In the genomic region with DNA sequence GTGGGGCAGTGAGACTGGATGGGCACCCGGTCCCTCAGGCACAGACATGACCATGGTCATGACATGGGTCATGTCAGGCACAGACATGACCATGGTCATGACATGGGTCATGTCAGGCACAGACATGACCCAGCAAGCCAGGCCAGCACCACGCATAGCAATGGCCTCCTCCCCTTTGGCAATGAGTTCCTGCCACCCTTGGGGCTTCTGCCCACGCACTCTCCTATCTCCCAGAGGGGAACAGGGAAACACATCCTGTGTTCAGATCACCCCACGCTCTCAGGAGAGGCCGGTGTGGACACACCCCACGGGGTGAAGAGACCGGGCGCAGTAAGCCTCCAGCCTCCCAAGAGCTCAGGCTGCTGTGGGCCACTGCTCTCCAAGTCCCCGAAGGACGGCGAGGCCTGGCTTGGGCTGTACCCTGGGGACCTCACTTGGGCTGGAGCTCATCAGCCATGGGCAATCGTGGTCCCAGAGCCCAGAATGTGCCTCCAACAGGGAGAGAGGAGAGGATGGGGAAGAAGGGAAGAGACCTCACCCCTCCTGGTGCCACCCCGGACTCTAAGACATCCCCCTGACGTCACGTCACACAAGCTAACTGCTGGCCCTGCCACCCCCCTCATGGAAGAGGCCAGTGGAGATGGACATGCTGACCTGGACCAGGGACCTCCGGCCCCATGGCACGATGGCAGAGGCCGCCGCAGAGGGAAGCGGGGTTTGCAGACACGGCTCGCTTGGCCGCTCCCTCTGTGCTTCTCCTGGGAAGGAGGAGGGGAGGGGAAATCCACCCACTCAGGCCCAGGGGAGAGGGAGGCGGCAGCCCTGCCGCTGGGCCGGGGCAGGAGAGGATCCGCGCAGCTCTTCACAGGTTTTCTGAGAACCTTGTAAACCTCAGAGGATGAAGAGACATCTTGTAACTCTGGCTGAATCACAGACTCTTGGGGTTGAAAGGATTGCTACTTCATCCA, we compare ENCODE assay signal across 9 cellular contexts.
A peak's percentile ranks its signal among the peaks of the same experiment; 100 is the strongest.
DNase-seq lines count a peak whose midpoint lies in the region; ATAC-seq and TF ChIP-seq lines count a peak whose summit lies in the region.
"Had no signal": no experiment of that assay in that cellular context is flagged by ENCODE, and none has a peak within 500 bp of the region (broad histone marks: within the 10 kb centered on the region; RNA-seq: fewer than 3 reads in every experiment).

No MANE protein-coding gene starts in this region.

- H3K9me3 Mint-ChIP-seq in HFFc6 (no peaks in the 10 kb centered on the region), chondrocyte (ENCODE audit: low read depth) (no peaks in the 10 kb centered on the region)

- no TSS peak for BruUV-seq in Panc1 (replicated peaks; lab: Mats Ljungman, UMichigan)

- H3K4me1 Mint-ChIP-seq in HFFc6 (ENCODE audit: low read depth) = peaks cover 4% of the 10 kb centered on the region; the same call in 1 of the 2 replicates
- H3K4me1 Mint-ChIP-seq in chondrocyte (ENCODE audit: low read depth) = peaks cover 8% of the 10 kb centered on the region

- ATAC-seq in GM18502 (IDR thresholded peaks at IDR 0.05; ENCODE audit: poor library complexity, unreplicated experiment) (peak; percentile 23), Panc1 (peak; percentile 10)

- H3K4me3 Mint-ChIP-seq in HFFc6 (no peak overlapping the region), chondrocyte (ENCODE audit: unreplicated experiment) (no peak overlapping the region)

- H3K36me3 Mint-ChIP-seq in HFFc6 (ENCODE audit: low read depth) = peaks cover 2% of the 10 kb centered on the region
- H3K36me3 Mint-ChIP-seq in chondrocyte (ENCODE audit: low read depth) = peaks cover 2% of the 10 kb centered on the region

- no peaks in the 10 kb centered on the region for H3K4me1 ChIP-seq in Panc1 (ENCODE audit: control insufficient read depth, insufficient read depth, low read length)
- H3K4me1 ChIP-seq in suprapubic skin = peaks cover 18% of the 10 kb centered on the region

- no peak overlapping the region for H3K27ac ChIP-seq in Panc1 (ENCODE audit: low read length)
- peak overlapping the region; percentile 20 for H3K27ac ChIP-seq in suprapubic skin
- no peak overlapping the region for H3K27ac ChIP-seq in WERI-Rb-1

- CTCF ChIA-PET in Panc1 (lab: Charles Lee) = no interaction called here

- DNase-seq in HFFc6 = no peak
- no peak for DNase-seq in Panc1 (ENCODE audit: low read depth, low spot score)
- peak; percentile 86 for DNase-seq in chondrocyte (ENCODE audit: low spot score)
- no peak for DNase-seq in suprapubic skin (ENCODE audit: low spot score in 2 of 2)
- no peak for DNase-seq in hippocampal formation (lab: John Stamatoyannopoulos, UW)
- DNase-seq in WERI-Rb-1 = no peak
- DNase-seq in hypothalamus (lab: John Stamatoyannopoulos, UW) = no peak

- no peak for TF ChIP-seq POLR2A in suprapubic skin (IDR thresholded peaks at IDR 0.05)

- H3K4me3 ChIP-seq in Panc1 (ENCODE audit: low read depth in 2 of 2, low read length in 2 of 2) = no peak overlapping the region
- peak overlapping the region; percentile 32 for H3K4me3 ChIP-seq in suprapubic skin
- no peak overlapping the region for H3K4me3 ChIP-seq in WERI-Rb-1 (ENCODE audit: low read depth, low read length)

- POLR2A ChIA-PET in Panc1 (lab: Charles Lee) = interaction anchor here (0.6 kb wide), 1 partner anchor 172 kb away, joined by 4 read pairs; no protein-coding TSS in a partner anchor

- H3K27me3 ChIP-seq in Panc1 (ENCODE audit: control insufficient read depth, insufficient read depth, low read length) = no peaks in the 10 kb centered on the region
- no peaks in the 10 kb centered on the region for H3K27me3 ChIP-seq in suprapubic skin
- no peaks in the 10 kb centered on the region for H3K27me3 ChIP-seq in WERI-Rb-1 (ENCODE audit: insufficient read depth, low read depth, severe bottlenecking)
- H3K27me3 ChIP-seq: dorsolateral prefrontal cortex had no signal

- TF ChIP-seq CTCF in HFFc6 (IDR thresholded peaks at IDR 0.05) (no peak), Panc1 (IDR thresholded peaks at IDR 0.05) (no peak), chondrocyte (IDR thresholded peaks at IDR 0.05) (no peak), suprapubic skin (IDR thresholded peaks at IDR 0.05) (no peak), WERI-Rb-1 (IDR thresholded peaks at IDR 0.05; ENCODE audit: low read depth, low read length) (no peak)

- WGBS in suprapubic skin = 70% methylated on average over 14 of the region's 28 CpGs

- peak overlapping the region; percentile 54; the same call in 1 of the 2 replicates for H3K27ac Mint-ChIP-seq in HFFc6
- no peak overlapping the region for H3K27ac Mint-ChIP-seq in chondrocyte (ENCODE audit: unreplicated experiment)

- in situ Hi-C loops in Panc1 (cut with HindIII; ENCODE audit: low pct_unique_long_range_greater_than_20kb, low sequenced_read_pairs) = no loop called here

- H3K36me3 ChIP-seq in Panc1 (ENCODE audit: control insufficient read depth, insufficient read depth, low read length) = no peaks in the 10 kb centered on the region
- peaks cover 3% of the 10 kb centered on the region for H3K36me3 ChIP-seq in suprapubic skin
- H3K36me3 ChIP-seq in WERI-Rb-1 = peaks cover 6% of the 10 kb centered on the region; the same call in 1 of the 2 replicates

- intact Hi-C loops in Panc1 (cut with micrococcal nuclease; ENCODE audit: unreplicated experiment) = no loop called here

- H3K27me3 Mint-ChIP-seq in HFFc6 (ENCODE audit: insufficient read depth) (peaks cover 2% of the 10 kb centered on the region; the same call in 1 of the 2 replicates), chondrocyte (ENCODE audit: low read depth) (no peaks in the 10 kb centered on the region)

- no peak for TF ChIP-seq EP300 in suprapubic skin (IDR thresholded peaks at IDR 0.05)

- no peaks in the 10 kb centered on the region for H3K9me3 ChIP-seq in Panc1 (ENCODE audit: control insufficient read depth, insufficient read depth, low read depth, low read length)
- H3K9me3 ChIP-seq in suprapubic skin = no peaks in the 10 kb centered on the region
- no peaks in the 10 kb centered on the region for H3K9me3 ChIP-seq in WERI-Rb-1 (ENCODE audit: severe bottlenecking)
